Comparison of ENCODE assay signal across 20 cellular contexts in genomic region chr12:3686463-3686862, GRCh38.
DNase-seq lines count a peak whose midpoint lies in the region; ATAC-seq and TF ChIP-seq lines count a peak whose summit lies in the region.
"Had no signal": no experiment of that assay in that cellular context is flagged by ENCODE, and none has a peak within 500 bp of the region (broad histone marks: within the 10 kb centered on the region; RNA-seq: fewer than 3 reads in every experiment).

No MANE protein-coding gene starts in this region.

- no peak overlapping the region for H3K4me3 ChIP-seq in CD8-positive, alpha-beta memory T cell (ENCODE audit: low read length)
- no peak overlapping the region for H3K4me3 ChIP-seq in WERI-Rb-1 (ENCODE audit: low read depth, low read length)
- H3K4me3 ChIP-seq in naive thymus-derived CD4-positive, alpha-beta T cell (ENCODE audit: low read length): no peak overlapping the region

- TF ChIP-seq CTCF in WERI-Rb-1 (IDR thresholded peaks at IDR 0.05; ENCODE audit: low read depth, low read length): no peak
- no peak for TF ChIP-seq CTCF in natural killer cell (IDR thresholded peaks at IDR 0.05)
- no peak for TF ChIP-seq CTCF in CD14-positive monocyte (IDR thresholded peaks at IDR 0.05)

- no peaks in the 10 kb centered on the region for H3K36me3 ChIP-seq in CD8-positive, alpha-beta memory T cell (ENCODE audit: insufficient read depth, low read length)
- H3K36me3 ChIP-seq in WERI-Rb-1: no peaks in the 10 kb centered on the region
- peaks cover 0 to 13% (median 0%) of the 10 kb centered on the region in 3 experiments for H3K36me3 ChIP-seq in naive thymus-derived CD4-positive, alpha-beta T cell (ENCODE audit: control insufficient read depth in 2 of 3, insufficient read depth in 3 of 3, low read length in 3 of 3)
- H3K36me3 ChIP-seq: BE2C had no signal

- no peak overlapping the region for H3K4me3 Mint-ChIP-seq in activated T-cell treated with anti-CD3 and anti-CD28 coated beads, Interleukin-2, amount 50 U/mL, for 24 hours
- H3K4me3 Mint-ChIP-seq in activated T-cell treated with anti-CD3 and anti-CD28 coated beads, Interleukin-2, amount 50 U/mL, for 4 hours: no peak overlapping the region
- no peak overlapping the region for H3K4me3 Mint-ChIP-seq in CD8-positive, alpha-beta memory T cell
- H3K4me3 Mint-ChIP-seq in natural killer cell (no peak overlapping the region), CD14-positive monocyte (no peak overlapping the region)
- no peak overlapping the region for H3K4me3 Mint-ChIP-seq in naive thymus-derived CD4-positive, alpha-beta T cell
- H3K4me3 Mint-ChIP-seq: CD4-positive, CD25-positive, alpha-beta regulatory T cell had no signal

- CTCF ChIA-PET in CD8-positive, alpha-beta memory T cell (lab: Charles Lee): interaction anchor here (1.6 kb wide), 1 partner anchor 91 kb away, joined by 4 read pairs; no protein-coding TSS in a partner anchor
- CTCF ChIA-PET in naive thymus-derived CD4-positive, alpha-beta T cell (lab: Charles Lee): no interaction called here

- H3K27me3 Mint-ChIP-seq in activated T-cell treated with anti-CD3 and anti-CD28 coated beads, Interleukin-2, amount 50 U/mL, for 24 hours: no peaks in the 10 kb centered on the region
- H3K27me3 Mint-ChIP-seq in activated T-cell treated with anti-CD3 and anti-CD28 coated beads, Interleukin-2, amount 50 U/mL, for 4 hours (ENCODE audit: low read depth): no peaks in the 10 kb centered on the region
- no peaks in the 10 kb centered on the region for H3K27me3 Mint-ChIP-seq in CD8-positive, alpha-beta memory T cell
- H3K27me3 Mint-ChIP-seq in natural killer cell (ENCODE audit: low read depth in 2 of 2): no peaks in the 10 kb centered on the region
- H3K27me3 Mint-ChIP-seq in CD14-positive monocyte (ENCODE audit: low read depth in 3 of 3): no peaks in the 10 kb centered on the region
- no peaks in the 10 kb centered on the region for H3K27me3 Mint-ChIP-seq in naive thymus-derived CD4-positive, alpha-beta T cell
- H3K27me3 Mint-ChIP-seq: CD4-positive, CD25-positive, alpha-beta regulatory T cell had no signal

- H3K27ac ChIP-seq in CD8-positive, alpha-beta memory T cell (ENCODE audit: low read depth, low read length): no peak overlapping the region
- H3K27ac ChIP-seq in WERI-Rb-1: peak overlapping the region; percentile 65
- H3K27ac ChIP-seq in naive thymus-derived CD4-positive, alpha-beta T cell (ENCODE audit: low read depth, low read length): no peak overlapping the region

- intact Hi-C loops in natural killer cell (cut with micrococcal nuclease) (no loop called here), CD14-positive monocyte (cut with micrococcal nuclease) (no loop called here)
- intact Hi-C loops in naive thymus-derived CD4-positive, alpha-beta T cell (cut with micrococcal nuclease): no loop called here

- no peaks in the 10 kb centered on the region for H3K27me3 ChIP-seq in CD8-positive, alpha-beta memory T cell (ENCODE audit: insufficient read depth, low read length, poor library complexity, severe bottlenecking)
- H3K27me3 ChIP-seq in WERI-Rb-1 (ENCODE audit: insufficient read depth, low read depth, severe bottlenecking): no peaks in the 10 kb centered on the region
- no peaks in the 10 kb centered on the region for H3K27me3 ChIP-seq in naive thymus-derived CD4-positive, alpha-beta T cell (ENCODE audit: control insufficient read depth in 2 of 2, insufficient read depth in 2 of 2, low read length in 2 of 2)
- H3K27me3 ChIP-seq: BE2C had no signal

- POLR2A ChIA-PET in CD8-positive, alpha-beta memory T cell (lab: Charles Lee): no interaction called here
- POLR2A ChIA-PET in naive thymus-derived CD4-positive, alpha-beta T cell (lab: Charles Lee): no interaction called here

- H3K27ac Mint-ChIP-seq in activated T-cell treated with anti-CD3 and anti-CD28 coated beads, Interleukin-2, amount 50 U/mL, for 24 hours: peak overlapping the region; percentile 62
- H3K27ac Mint-ChIP-seq in CD8-positive, alpha-beta memory T cell: peak overlapping the region in 6 of 8 donors; percentile 19 to 80 (median 39)
- H3K27ac Mint-ChIP-seq in natural killer cell (peak overlapping the region; percentile 55 to 71), CD14-positive monocyte (peak overlapping the region in 3 of 7 donors; percentile 58 to 80 (median 76))
- H3K27ac Mint-ChIP-seq in naive thymus-derived CD4-positive, alpha-beta T cell: peak overlapping the region in 4 of 9 donors; percentile 21 to 37 (median 34)

- H3K4me1 ChIP-seq in CD8-positive, alpha-beta memory T cell (ENCODE audit: insufficient read depth, low read length): no peaks in the 10 kb centered on the region
- H3K4me1 ChIP-seq in naive thymus-derived CD4-positive, alpha-beta T cell (ENCODE audit: control insufficient read depth in 2 of 2, insufficient read depth in 2 of 2, low read length in 2 of 2): no peaks in the 10 kb centered on the region
- H3K4me1 ChIP-seq: BE2C had no signal

- no peak for DNase-seq in activated T-cell treated with anti-CD3 and anti-CD28 coated beads, Interleukin-2, amount 50 U/mL, for 24 hours
- DNase-seq in activated T-cell treated with anti-CD3 and anti-CD28 coated beads, Interleukin-2, amount 50 U/mL, for 4 hours: no peak
- DNase-seq in CD8-positive, alpha-beta memory T cell: no peak
- DNase-seq in WERI-Rb-1: no peak
- no peak for DNase-seq in natural killer cell
- DNase-seq in NCI-H187 (lab: John Stamatoyannopoulos, UW): no peak
- no peak for DNase-seq in CD14-positive monocyte (ENCODE audit: low spot score)
- DNase-seq in naive thymus-derived CD4-positive, alpha-beta T cell: no peak
- DNase-seq: BE2C; Calu3; CD4-positive, CD25-positive, alpha-beta regulatory T cell; GOT3; KG1; NCI-H1092; NCI-H1436 treated with DMSO at 0.1 percent for 48 hours; NCI-H2081; NCI-H2171; NCI-H345; NCI-H524; Right ventricle myocardium superior had no signal

- ATAC-seq in activated T-cell treated with anti-CD3 and anti-CD28 coated beads, Interleukin-2, amount 50 U/mL, for 4 hours: no peak
- ATAC-seq in natural killer cell: no peak
- no peak for ATAC-seq in naive thymus-derived CD4-positive, alpha-beta T cell

- no peaks in the 10 kb centered on the region for H3K4me1 Mint-ChIP-seq in activated T-cell treated with anti-CD3 and anti-CD28 coated beads, Interleukin-2, amount 50 U/mL, for 24 hours (ENCODE audit: low read depth)
- H3K4me1 Mint-ChIP-seq in activated T-cell treated with anti-CD3 and anti-CD28 coated beads, Interleukin-2, amount 50 U/mL, for 4 hours (ENCODE audit: low read depth): no peaks in the 10 kb centered on the region
- peaks cover 2 to 11% (median 4%) of the 10 kb centered on the region in 3 donors for H3K4me1 Mint-ChIP-seq in CD8-positive, alpha-beta memory T cell
- peaks cover 10 to 27% of the 10 kb centered on the region in 2 donors for H3K4me1 Mint-ChIP-seq in natural killer cell
- no peaks in the 10 kb centered on the region for H3K4me1 Mint-ChIP-seq in CD14-positive monocyte
- H3K4me1 Mint-ChIP-seq in naive thymus-derived CD4-positive, alpha-beta T cell: peaks cover 0 to 14% (median 0%) of the 10 kb centered on the region in 7 donors

- H3K36me3 Mint-ChIP-seq in activated T-cell treated with anti-CD3 and anti-CD28 coated beads, Interleukin-2, amount 50 U/mL, for 24 hours (ENCODE audit: low read depth): peaks cover 84% of the 10 kb centered on the region
- peaks cover 37% of the 10 kb centered on the region for H3K36me3 Mint-ChIP-seq in activated T-cell treated with anti-CD3 and anti-CD28 coated beads, Interleukin-2, amount 50 U/mL, for 4 hours (ENCODE audit: insufficient read depth)
- H3K36me3 Mint-ChIP-seq in CD8-positive, alpha-beta memory T cell: peaks cover 10 to 61% (median 15%) of the 10 kb centered on the region in 3 donors
- H3K36me3 Mint-ChIP-seq in natural killer cell: no peaks in the 10 kb centered on the region
- peaks cover 37 to 54% of the 10 kb centered on the region in 2 donors for H3K36me3 Mint-ChIP-seq in CD14-positive monocyte
- peaks cover 12 to 63% (median 35%) of the 10 kb centered on the region in 5 donors for H3K36me3 Mint-ChIP-seq in naive thymus-derived CD4-positive, alpha-beta T cell

- H3K9me3 Mint-ChIP-seq in activated T-cell treated with anti-CD3 and anti-CD28 coated beads, Interleukin-2, amount 50 U/mL, for 24 hours: no peaks in the 10 kb centered on the region
- H3K9me3 Mint-ChIP-seq in activated T-cell treated with anti-CD3 and anti-CD28 coated beads, Interleukin-2, amount 50 U/mL, for 4 hours: no peaks in the 10 kb centered on the region
- H3K9me3 Mint-ChIP-seq in CD8-positive, alpha-beta memory T cell: no peaks in the 10 kb centered on the region
- H3K9me3 Mint-ChIP-seq in natural killer cell: peaks cover 0 to 2% of the 10 kb centered on the region in 2 donors
- H3K9me3 Mint-ChIP-seq in CD14-positive monocyte: peaks cover 0 to 2% (median 2%) of the 10 kb centered on the region in 7 donors
- peaks cover 0 to 9% (median 0%) of the 10 kb centered on the region in 11 donors for H3K9me3 Mint-ChIP-seq in naive thymus-derived CD4-positive, alpha-beta T cell

- H3K9me3 ChIP-seq in CD8-positive, alpha-beta memory T cell (ENCODE audit: low read length): no peaks in the 10 kb centered on the region
- peaks cover 10% of the 10 kb centered on the region for H3K9me3 ChIP-seq in WERI-Rb-1 (ENCODE audit: severe bottlenecking)
- H3K9me3 ChIP-seq in naive thymus-derived CD4-positive, alpha-beta T cell (ENCODE audit: control insufficient read depth in 2 of 3, low read length in 3 of 3): no peaks in the 10 kb centered on the region
- H3K9me3 ChIP-seq: BE2C had no signal
